In the genomic region with DNA sequence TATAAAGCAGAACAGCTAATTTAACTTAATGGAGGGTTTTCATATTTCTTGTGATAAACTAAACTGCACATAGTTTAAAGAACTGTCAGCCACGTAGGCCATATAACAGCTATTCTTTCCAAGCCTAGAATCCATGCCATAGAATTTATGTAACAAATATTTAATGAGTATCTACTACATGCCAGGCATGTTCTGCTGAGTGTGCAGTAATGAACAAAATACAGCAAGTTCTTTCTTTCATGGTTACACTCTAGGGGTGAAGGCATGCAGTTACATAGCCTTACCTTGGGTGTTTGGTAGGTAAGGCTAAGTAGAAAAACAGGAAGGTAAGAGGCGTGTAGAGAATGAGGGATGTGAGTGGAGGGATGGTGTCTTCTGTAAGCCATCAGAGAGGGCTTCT, we compare ENCODE assay signal across 1 cellular context.
TF ChIP-seq lines count a peak whose summit lies in the region.

No MANE protein-coding gene starts in this region.

TF ChIP-seq in GM12878, 131 proteins besides CTCF, POLR2A, EP300 and RAD21:
- TF ChIP-seq KDM1A (IDR thresholded peaks at IDR 0.05; ENCODE audit: borderline replicate concordance) = no peak
- TF ChIP-seq CHD4 (IDR thresholded peaks at IDR 0.05) = no peak
- TF ChIP-seq BRCA1 (IDR thresholded peaks at IDR 0.05; ENCODE audit: low read depth, low read length) = no peak
- no peak for TF ChIP-seq MXI1 (IDR thresholded peaks at IDR 0.05; ENCODE audit: low read depth, low read length)
- TF ChIP-seq RB1 (IDR thresholded peaks at IDR 0.05; ENCODE audit: borderline replicate concordance) = no peak
- TF ChIP-seq SMC3 (IDR thresholded peaks at IDR 0.05; ENCODE audit: borderline replicate concordance, low read length) = no peak
- TF ChIP-seq, protein P1, sequence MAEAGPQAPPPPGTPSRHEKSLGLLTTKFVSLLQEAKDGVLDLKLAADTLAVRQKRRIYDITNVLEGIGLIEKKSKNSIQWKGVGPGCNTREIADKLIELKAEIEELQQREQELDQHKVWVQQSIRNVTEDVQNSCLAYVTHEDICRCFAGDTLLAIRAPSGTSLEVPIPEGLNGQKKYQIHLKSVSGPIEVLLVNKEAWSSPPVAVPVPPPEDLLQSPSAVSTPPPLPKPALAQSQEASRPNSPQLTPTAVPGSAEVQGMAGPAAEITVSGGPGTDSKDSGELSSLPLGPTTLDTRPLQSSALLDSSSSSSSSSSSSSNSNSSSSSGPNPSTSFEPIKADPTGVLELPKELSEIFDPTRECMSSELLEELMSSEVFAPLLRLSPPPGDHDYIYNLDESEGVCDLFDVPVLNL (IDR thresholded peaks at IDR 0.05; ENCODE audit: low read depth, low read length) = no peak
- TF ChIP-seq LARP7 (IDR thresholded peaks at IDR 0.05) = no peak
- TF ChIP-seq, protein P2, sequence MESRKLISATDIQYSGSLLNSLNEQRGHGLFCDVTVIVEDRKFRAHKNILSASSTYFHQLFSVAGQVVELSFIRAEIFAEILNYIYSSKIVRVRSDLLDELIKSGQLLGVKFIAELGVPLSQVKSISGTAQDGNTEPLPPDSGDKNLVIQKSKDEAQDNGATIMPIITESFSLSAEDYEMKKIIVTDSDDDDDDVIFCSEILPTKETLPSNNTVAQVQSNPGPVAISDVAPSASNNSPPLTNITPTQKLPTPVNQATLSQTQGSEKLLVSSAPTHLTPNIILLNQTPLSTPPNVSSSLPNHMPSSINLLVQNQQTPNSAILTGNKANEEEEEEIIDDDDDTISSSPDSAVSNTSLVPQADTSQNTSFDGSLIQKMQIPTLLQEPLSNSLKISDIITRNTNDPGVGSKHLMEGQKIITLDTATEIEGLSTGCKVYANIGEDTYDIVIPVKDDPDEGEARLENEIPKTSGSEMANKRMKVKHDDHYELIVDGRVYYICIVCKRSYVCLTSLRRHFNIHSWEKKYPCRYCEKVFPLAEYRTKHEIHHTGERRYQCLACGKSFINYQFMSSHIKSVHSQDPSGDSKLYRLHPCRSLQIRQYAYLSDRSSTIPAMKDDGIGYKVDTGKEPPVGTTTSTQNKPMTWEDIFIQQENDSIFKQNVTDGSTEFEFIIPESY (IDR thresholded peaks at IDR 0.05) = no peak
- TF ChIP-seq CBX3 (IDR thresholded peaks at IDR 0.05; ENCODE audit: borderline replicate concordance, low read depth) = no peak
- TF ChIP-seq MTA2 (IDR thresholded peaks at IDR 0.05; ENCODE audit: low read depth) = no peak
- no peak for TF ChIP-seq TARDBP (IDR thresholded peaks at IDR 0.05; ENCODE audit: borderline replicate concordance)
